In the genomic region with DNA sequence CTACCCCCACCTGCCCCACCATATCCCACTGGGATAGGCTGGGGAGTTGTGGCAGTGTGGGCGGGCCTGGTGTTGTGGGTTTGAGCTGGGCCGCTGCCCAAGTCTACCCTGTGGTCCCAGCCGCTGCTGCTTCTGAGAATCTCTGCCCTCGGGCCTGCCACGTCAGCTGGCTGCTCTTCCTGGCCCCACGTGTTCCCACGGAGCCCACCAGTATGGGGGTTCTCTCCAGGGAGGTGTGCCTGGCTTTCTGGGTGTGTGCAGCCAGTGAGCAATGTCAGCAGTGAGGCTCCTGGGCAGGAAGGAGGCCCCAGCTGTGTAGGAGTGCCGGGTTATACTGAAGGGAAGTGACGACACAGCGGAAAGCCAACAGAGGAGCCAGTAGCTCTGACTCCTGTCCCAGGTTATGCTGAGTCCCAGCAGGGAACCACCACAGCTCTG, we compare ENCODE assay signal across 8 cellular contexts. TPM values are rescaled to one million over a fixed set of nuclear protein-coding genes. Genes with fewer than 3 reads are reported as not detected.
DNase-seq lines count a peak whose midpoint lies in the region; ATAC-seq lines count a peak whose summit lies in the region.

No MANE protein-coding gene starts in this region.

- ATAC-seq in GM18868 (IDR thresholded peaks at IDR 0.05; ENCODE audit: unreplicated experiment) (peak; percentile 72), HG03135 (IDR thresholded peaks at IDR 0.05; ENCODE audit: unreplicated experiment) (peak; percentile 56)

- 8 to 33% (median 15%) methylated on average over 10 of the region's 10 CpGs for WGBS in adipose tissue, 3 donors

- peaks cover 36% of the 10 kb centered on the region for H3K4me1 ChIP-seq in iPS-20b (ENCODE audit: insufficient read depth, low read length)

- H3K9ac ChIP-seq in iPS-20b (ENCODE audit: low read depth, low read length) = peak overlapping the region; percentile 78; the same call in 1 of the 2 replicates

- peaks cover 10% of the 10 kb centered on the region for H3K36me3 ChIP-seq in iPS-20b (ENCODE audit: insufficient read depth, low read depth, low read length)

- DNase-seq in T follicular helper cell (ENCODE audit: low read depth) (peak; percentile 76), cortex of kidney (lab: John Stamatoyannopoulos, UW) (no peak), OCI-M2 (lab: John Stamatoyannopoulos, UW; ENCODE audit: unreplicated experiment) (no peak)
- peak; percentile 92 for DNase-seq in stimulated activated CD4-positive, alpha-beta T cell treated with anti-CD3 and anti-CD28 coated beads, Interleukin-1b, Interleukin-23, amount 100 ng/mL, for 48 hours

- H3K9me3 ChIP-seq in iPS-20b (ENCODE audit: insufficient read depth, low read depth, low read length) = no peaks in the 10 kb centered on the region

- H3K4me3 ChIP-seq in iPS-20b (ENCODE audit: low read length) = peak overlapping the region; percentile 23; the same call in 1 of the 2 replicates

- no peaks in the 10 kb centered on the region for H3K27me3 ChIP-seq in iPS-20b (ENCODE audit: insufficient read depth, low read length)

- H3K27ac ChIP-seq in adipose tissue (ENCODE audit: low read depth, low read length) (peak overlapping the region; percentile 85), iPS-20b (ENCODE audit: low read length) (peak overlapping the region; percentile 89)

RNA-seq across cellular contexts. Expression of gene GNAI2, which starts 10.5 kb away (rescaled TPM):
- polyA plus RNA-seq in adipose tissue = 100 to 1,000 TPM in 2 of 3 donors, 10 to 100 TPM in 1; 53.4 to 242 (median 211) TPM

RNA-seq across cellular contexts. Expression of gene SEMA3B, which starts 22.4 kb away (rescaled TPM):
- polyA plus RNA-seq in adipose tissue = 10 to 100 TPM; 17.9 to 29.2 (median 21.1) TPM

RNA-seq across cellular contexts. Expression of gene LSMEM2, which starts 32.4 kb away (rescaled TPM):
- under 1 TPM in 2 of 3 donors, not detected in 1; 0.15 TPM for polyA plus RNA-seq in adipose tissue

RNA-seq across cellular contexts. Expression of gene SLC38A3, which starts 41.5 kb away (rescaled TPM):
- 10 to 100 TPM in 1 of 3 donors, under 1 TPM in 1, not detected in 1; 0.34 to 22.0 TPM for polyA plus RNA-seq in adipose tissue

RNA-seq across cellular contexts. Expression of gene IFRD2, which starts 45.7 kb away (rescaled TPM):
- polyA plus RNA-seq in adipose tissue = 100 to 1,000 TPM in 1 of 3 donors, 10 to 100 TPM in 2; 54.3 to 114 (median 77.3) TPM

Comparison
In these comparisons a context has a peak if more than half of its experiments do, and no peak if none do; other contexts are left out.
1. DNase-seq: peak in T follicular helper cell (single experiment) and stimulated activated CD4-positive, alpha-beta T cell treated with anti-CD3 and anti-CD28 coated beads, Interleukin-1b, Interleukin-23, amount 100 ng/mL, for 48 hours (single experiment); none in cortex of kidney (single experiment) and OCI-M2 (single experiment).